Comparison of ENCODE assay signal across 2 cellular contexts in the genomic region with DNA sequence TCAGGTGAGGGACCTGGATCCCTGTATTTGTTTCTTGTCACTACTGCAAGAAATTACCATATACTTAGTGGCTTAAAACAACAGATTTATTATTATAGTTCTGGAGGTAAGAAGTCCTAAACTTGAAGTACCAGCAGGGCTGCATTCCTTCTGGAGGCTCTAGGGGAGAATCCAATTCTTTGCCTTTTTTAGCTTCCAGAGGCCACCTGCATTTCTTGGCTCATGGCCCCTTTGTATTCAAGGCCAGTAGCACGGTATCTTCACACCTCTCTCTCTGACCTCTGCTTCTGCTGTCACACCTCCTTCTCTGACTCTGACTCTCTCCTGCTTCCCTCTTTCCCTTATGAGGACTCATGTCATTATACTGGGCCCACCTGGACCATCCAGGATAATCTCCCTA.
TF ChIP-seq lines count a peak whose summit lies in the region.

No MANE protein-coding gene starts in this region.

TF ChIP-seq in HCT116, 20 proteins besides CTCF, POLR2A, EP300 and RAD21:
- no peak for TF ChIP-seq SIN3A (IDR thresholded peaks at IDR 0.05; ENCODE audit: low read depth)
- TF ChIP-seq SP1 (IDR thresholded peaks at IDR 0.05; ENCODE audit: low read depth), result no peak
- TF ChIP-seq, protein P1, sequence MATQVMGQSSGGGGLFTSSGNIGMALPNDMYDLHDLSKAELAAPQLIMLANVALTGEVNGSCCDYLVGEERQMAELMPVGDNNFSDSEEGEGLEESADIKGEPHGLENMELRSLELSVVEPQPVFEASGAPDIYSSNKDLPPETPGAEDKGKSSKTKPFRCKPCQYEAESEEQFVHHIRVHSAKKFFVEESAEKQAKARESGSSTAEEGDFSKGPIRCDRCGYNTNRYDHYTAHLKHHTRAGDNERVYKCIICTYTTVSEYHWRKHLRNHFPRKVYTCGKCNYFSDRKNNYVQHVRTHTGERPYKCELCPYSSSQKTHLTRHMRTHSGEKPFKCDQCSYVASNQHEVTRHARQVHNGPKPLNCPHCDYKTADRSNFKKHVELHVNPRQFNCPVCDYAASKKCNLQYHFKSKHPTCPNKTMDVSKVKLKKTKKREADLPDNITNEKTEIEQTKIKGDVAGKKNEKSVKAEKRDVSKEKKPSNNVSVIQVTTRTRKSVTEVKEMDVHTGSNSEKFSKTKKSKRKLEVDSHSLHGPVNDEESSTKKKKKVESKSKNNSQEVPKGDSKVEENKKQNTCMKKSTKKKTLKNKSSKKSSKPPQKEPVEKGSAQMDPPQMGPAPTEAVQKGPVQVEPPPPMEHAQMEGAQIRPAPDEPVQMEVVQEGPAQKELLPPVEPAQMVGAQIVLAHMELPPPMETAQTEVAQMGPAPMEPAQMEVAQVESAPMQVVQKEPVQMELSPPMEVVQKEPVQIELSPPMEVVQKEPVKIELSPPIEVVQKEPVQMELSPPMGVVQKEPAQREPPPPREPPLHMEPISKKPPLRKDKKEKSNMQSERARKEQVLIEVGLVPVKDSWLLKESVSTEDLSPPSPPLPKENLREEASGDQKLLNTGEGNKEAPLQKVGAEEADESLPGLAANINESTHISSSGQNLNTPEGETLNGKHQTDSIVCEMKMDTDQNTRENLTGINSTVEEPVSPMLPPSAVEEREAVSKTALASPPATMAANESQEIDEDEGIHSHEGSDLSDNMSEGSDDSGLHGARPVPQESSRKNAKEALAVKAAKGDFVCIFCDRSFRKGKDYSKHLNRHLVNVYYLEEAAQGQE (IDR thresholded peaks at IDR 0.05; ENCODE audit: low read depth), result no peak
- no peak for TF ChIP-seq JUND (IDR thresholded peaks at IDR 0.05)
- TF ChIP-seq, protein P2, sequence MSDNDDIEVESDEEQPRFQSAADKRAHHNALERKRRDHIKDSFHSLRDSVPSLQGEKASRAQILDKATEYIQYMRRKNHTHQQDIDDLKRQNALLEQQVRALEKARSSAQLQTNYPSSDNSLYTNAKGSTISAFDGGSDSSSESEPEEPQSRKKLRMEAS (IDR thresholded peaks at IDR 0.05), result peak; percentile 25; the same call in 1 of the 2 replicates
- TF ChIP-seq FOSL1 (IDR thresholded peaks at IDR 0.05; ENCODE audit: low read depth), result no peak
- TF ChIP-seq ZFX (IDR thresholded peaks at IDR 0.05), result no peak

TF ChIP-seq in H1, 55 proteins besides CTCF, POLR2A, EP300 and RAD21:
- TF ChIP-seq BACH1 (IDR thresholded peaks at IDR 0.05; ENCODE audit: low read length), result no peak
- TF ChIP-seq, protein P2 (IDR thresholded peaks at IDR 0.05), result peak; percentile 48; the same call in 1 of the 2 replicates
- 0 out of 2 replicates have a peak, but pooled peaks have one; percentile 21 for TF ChIP-seq SP1 (IDR thresholded peaks at IDR 0.05; ENCODE audit: low read depth, low read length)
- TF ChIP-seq GTF2F1 (IDR thresholded peaks at IDR 0.05; ENCODE audit: borderline replicate concordance, low read depth, low read length), result no peak
- TF ChIP-seq TAF7 (optimal IDR thresholded peaks at IDR 0.05; ENCODE audit: borderline replicate concordance, low read depth, low read length), result no peak
- TF ChIP-seq, protein P3, sequence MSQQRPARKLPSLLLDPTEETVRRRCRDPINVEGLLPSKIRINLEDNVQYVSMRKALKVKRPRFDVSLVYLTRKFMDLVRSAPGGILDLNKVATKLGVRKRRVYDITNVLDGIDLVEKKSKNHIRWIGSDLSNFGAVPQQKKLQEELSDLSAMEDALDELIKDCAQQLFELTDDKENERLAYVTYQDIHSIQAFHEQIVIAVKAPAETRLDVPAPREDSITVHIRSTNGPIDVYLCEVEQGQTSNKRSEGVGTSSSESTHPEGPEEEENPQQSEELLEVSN (IDR thresholded peaks at IDR 0.05), result peak; percentile 28; the same call in 1 of the 2 replicates
